8 cellular contexts compared by ENCODE assay signal in genomic region chr2:102143450-102143985, GRCh38. TPM values are rescaled to one million over a fixed set of nuclear protein-coding genes. Genes with fewer than 3 reads are reported as not detected.
DNase-seq lines count a peak whose midpoint lies in the region; ATAC-seq and TF ChIP-seq lines count a peak whose summit lies in the region.

No MANE protein-coding gene starts in this region.

- intact Hi-C loops in ascending aorta (cut with DNase I): loop anchor here (5.0 kb wide), 1 partner anchor 36 kb away; no protein-coding TSS in a partner anchor
- intact Hi-C loops in left ventricle myocardium superior (cut with micrococcal nuclease): no loop called here
- intact Hi-C loops in gastrocnemius medialis (cut with DNase I; ENCODE audit: low total_unique reads): loop anchor here (2.0 kb wide), 1 partner anchor 73 kb away; no protein-coding TSS in a partner anchor

- peaks cover 10 to 36% of the 10 kb centered on the region in 2 donors for H3K9me3 ChIP-seq in ascending aorta
- no peaks in the 10 kb centered on the region for H3K9me3 ChIP-seq in gastrocnemius medialis

- H3K4me3 ChIP-seq in ascending aorta (peak overlapping the region; percentile 64 to 77), gastrocnemius medialis (peak overlapping the region; percentile 66 to 78 (median 72))

- ATAC-seq in left ventricle myocardium superior (peak; percentile 47), gastrocnemius medialis (peak in 1 of 2 donors; percentile 18)

- H3K4me1 ChIP-seq in ascending aorta: peaks cover 0 to 5% of the 10 kb centered on the region in 2 donors
- peaks cover 10 to 16% of the 10 kb centered on the region in 2 donors for H3K4me1 ChIP-seq in gastrocnemius medialis

- H3K27ac ChIP-seq in ascending aorta: peak overlapping the region; percentile 91 to 96
- peak overlapping the region; percentile 84 to 97 (median 90) for H3K27ac ChIP-seq in gastrocnemius medialis

- no peak for TF ChIP-seq CTCF in ascending aorta (IDR thresholded peaks at IDR 0.05)
- TF ChIP-seq CTCF in gastrocnemius medialis (IDR thresholded peaks at IDR 0.05 in 4 of 5, conservative IDR thresholded peaks at IDR 0.05 in 1 of 5): no peak

- in situ Hi-C loops in gastrocnemius medialis (cut with MboI; ENCODE audit: low sequenced_read_pairs in 4 of 4): no loop called here

- no peaks in the 10 kb centered on the region for H3K27me3 ChIP-seq in ascending aorta
- no peaks in the 10 kb centered on the region for H3K27me3 ChIP-seq in gastrocnemius medialis

- DNase-seq in ELF-1 (ENCODE audit: low read depth, low spot score) (peak; percentile 27), ascending aorta (ENCODE audit: low spot score in 2 of 2) (no peak), left ventricle myocardium superior (peak; percentile 55), gastrocnemius medialis (no peak), NCI-H510A (lab: John Stamatoyannopoulos, UW) (no peak), NCI-H2029 treated with DMSO at 0.1 percent for 48 hours (lab: John Stamatoyannopoulos, UW) (no peak), SHP77 treated with DMSO at 0.1 percent for 48 hours (lab: John Stamatoyannopoulos, UW) (no peak), NCI-H2227 treated with DMSO at 0.1 percent for 48 hours (lab: John Stamatoyannopoulos, UW) (no peak)

- TF ChIP-seq POLR2A in gastrocnemius medialis (IDR thresholded peaks at IDR 0.05): no peak

- H3K36me3 ChIP-seq in ascending aorta (peaks cover 0 to 8% of the 10 kb centered on the region in 2 donors), gastrocnemius medialis (peaks cover 0 to 24% of the 10 kb centered on the region in 2 donors)

RNA-seq across cellular contexts. Expression of gene IL1R1, which starts 1.0 kb away (rescaled TPM):
- total RNA-seq in ascending aorta (132 TPM), left ventricle myocardium superior (20.9 TPM), gastrocnemius medialis (10 to 100 TPM; 17.6 to 23.3 (median 19.3) TPM)

RNA-seq across cellular contexts. Expression of gene IL1RL2, which starts 43.3 kb away (rescaled TPM):
- total RNA-seq in ascending aorta (not detected), left ventricle myocardium superior (not detected), gastrocnemius medialis (under 1 TPM in 2 of 4 donors, not detected in 2; 0.35 to 0.49 TPM)

Comparison
In these comparisons a context has a peak if more than half of its experiments do, and no peak if none do; other contexts are left out.
1. DNase-seq: peak in ELF-1 (single experiment) and left ventricle myocardium superior (single experiment); none in ascending aorta (0 of 2), gastrocnemius medialis (0 of 2), NCI-H510A (single experiment), NCI-H2029 treated with DMSO at 0.1 percent for 48 hours (single experiment), SHP77 treated with DMSO at 0.1 percent for 48 hours (single experiment) and NCI-H2227 treated with DMSO at 0.1 percent for 48 hours (single experiment).